In the genomic region with DNA sequence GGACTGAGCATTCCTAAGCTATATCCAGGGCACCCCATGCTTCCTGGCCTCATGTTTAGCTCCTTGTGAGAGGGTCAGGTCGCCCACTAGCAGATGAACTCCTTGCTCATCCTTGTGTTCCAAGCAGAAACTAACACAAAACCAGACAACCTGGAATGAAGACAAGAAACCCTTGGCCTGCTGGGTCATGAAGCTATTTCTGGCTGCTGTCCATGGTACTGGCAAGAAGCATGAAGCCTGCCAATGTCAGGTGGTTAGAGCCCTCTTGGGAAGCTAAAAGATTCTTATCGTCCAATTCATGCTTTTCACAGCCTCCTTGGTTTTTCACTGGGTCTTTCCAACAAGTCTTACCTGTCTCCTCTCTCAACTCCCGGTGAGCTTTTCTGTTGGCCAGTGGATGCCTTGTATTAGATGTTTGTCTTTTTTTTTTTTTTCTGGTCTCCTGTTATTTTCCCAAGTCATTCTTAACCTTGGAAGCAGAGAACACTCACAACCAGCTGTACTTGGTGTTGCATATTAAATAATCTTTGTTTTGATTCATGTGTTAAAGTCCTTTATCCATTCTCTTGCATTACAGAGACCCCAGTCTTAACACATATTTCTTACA, we compare ENCODE assay signal across 8 cellular contexts.
A peak's percentile ranks its signal among the peaks of the same experiment; 100 is the strongest.
DNase-seq lines count a peak whose midpoint lies in the region; ATAC-seq, FAIRE-seq and TF ChIP-seq lines count a peak whose summit lies in the region.

No MANE protein-coding gene starts in this region.

- no peaks in the 10 kb centered on the region for H3K79me2 ChIP-seq in neural cell (replicated peaks; ENCODE audit: insufficient read depth, low read length)

- no peak for TF ChIP-seq POLR2A in NB4 (IDR thresholded peaks at IDR 0.05; ENCODE audit: extremely low read depth, insufficient read length)

- H3K9me2 ChIP-seq in neural cell (ENCODE audit: insufficient read depth, low read length), result no peaks in the 10 kb centered on the region

- TF ChIP-seq CTCF in NB4 (IDR thresholded peaks at IDR 0.05; ENCODE audit: low read depth, low read length) (no peak), bronchial epithelial cell (IDR thresholded peaks at IDR 0.05; ENCODE audit: insufficient read depth, low read length, severe bottlenecking) (no peak), neural cell (IDR thresholded peaks at IDR 0.05; ENCODE audit: poor library complexity, severe bottlenecking) (no peak)

- no peak for FAIRE-seq in bronchial epithelial cell (lab: Jason Lieb, UNC)

- no peak for TF ChIP-seq RAD21 in neural cell (conservative IDR thresholded peaks at IDR 0.05)

- no peak for TF ChIP-seq EP300 in neural cell (conservative IDR thresholded peaks at IDR 0.05; ENCODE audit: poor library complexity, severe bottlenecking)

- no peaks in the 10 kb centered on the region for H3K9me3 ChIP-seq in neural cell (ENCODE audit: low read length)

- H3K36me3 ChIP-seq in bronchial epithelial cell (ENCODE audit: control insufficient read depth, insufficient read depth, low read length) (no peaks in the 10 kb centered on the region), neural cell (ENCODE audit: insufficient read depth, low read length) (no peaks in the 10 kb centered on the region)

- DNase-seq in ELR (ENCODE audit: low read depth) (peak; percentile 56), NB4 (ENCODE audit: low read depth) (peak; percentile 53), bronchial epithelial cell (ENCODE audit: low read depth) (peak; percentile 39), NCI-H524 treated with DMSO at 0.1 percent for 48 hours (lab: John Stamatoyannopoulos, UW) (no peak), cortex of kidney (lab: John Stamatoyannopoulos, UW) (no peak), HCEC 1CT (no peak)

- H3F3A ChIP-seq in neural cell (ENCODE audit: insufficient read depth, low read length, poor library complexity, severe bottlenecking), result no peaks in the 10 kb centered on the region

- H3K27me3 ChIP-seq in bronchial epithelial cell (ENCODE audit: control insufficient read depth, insufficient read depth, low read length), result peaks cover 2% of the 10 kb centered on the region
- H3K27me3 ChIP-seq in neural cell (ENCODE audit: insufficient read depth, low read depth, low read length), result no peaks in the 10 kb centered on the region

- ATAC-seq in HG02970 (IDR thresholded peaks at IDR 0.05; ENCODE audit: low FRiP score, unreplicated experiment), result no peak

- no peak overlapping the region for H3K9ac ChIP-seq in neural cell (ENCODE audit: low read length)

- H4K20me1 ChIP-seq in neural cell (ENCODE audit: insufficient read depth), result no peaks in the 10 kb centered on the region

- H3K4me2 ChIP-seq in neural cell (ENCODE audit: low read length), result no peak overlapping the region

- H2AFZ ChIP-seq in neural cell (ENCODE audit: low read depth, low read length), result no peak overlapping the region

- no peak overlapping the region for H3K27ac ChIP-seq in neural cell (ENCODE audit: low read length)

- H3K4me3 ChIP-seq in NB4 (ENCODE audit: low read depth, low read length) (no peak overlapping the region), bronchial epithelial cell (ENCODE audit: low read depth, low read length) (no peak overlapping the region), neural cell (ENCODE audit: low read length) (no peak overlapping the region)

TF ChIP-seq in neural cell, 6 proteins besides CTCF, POLR2A, EP300 and RAD21:
- TF ChIP-seq, protein P1, sequence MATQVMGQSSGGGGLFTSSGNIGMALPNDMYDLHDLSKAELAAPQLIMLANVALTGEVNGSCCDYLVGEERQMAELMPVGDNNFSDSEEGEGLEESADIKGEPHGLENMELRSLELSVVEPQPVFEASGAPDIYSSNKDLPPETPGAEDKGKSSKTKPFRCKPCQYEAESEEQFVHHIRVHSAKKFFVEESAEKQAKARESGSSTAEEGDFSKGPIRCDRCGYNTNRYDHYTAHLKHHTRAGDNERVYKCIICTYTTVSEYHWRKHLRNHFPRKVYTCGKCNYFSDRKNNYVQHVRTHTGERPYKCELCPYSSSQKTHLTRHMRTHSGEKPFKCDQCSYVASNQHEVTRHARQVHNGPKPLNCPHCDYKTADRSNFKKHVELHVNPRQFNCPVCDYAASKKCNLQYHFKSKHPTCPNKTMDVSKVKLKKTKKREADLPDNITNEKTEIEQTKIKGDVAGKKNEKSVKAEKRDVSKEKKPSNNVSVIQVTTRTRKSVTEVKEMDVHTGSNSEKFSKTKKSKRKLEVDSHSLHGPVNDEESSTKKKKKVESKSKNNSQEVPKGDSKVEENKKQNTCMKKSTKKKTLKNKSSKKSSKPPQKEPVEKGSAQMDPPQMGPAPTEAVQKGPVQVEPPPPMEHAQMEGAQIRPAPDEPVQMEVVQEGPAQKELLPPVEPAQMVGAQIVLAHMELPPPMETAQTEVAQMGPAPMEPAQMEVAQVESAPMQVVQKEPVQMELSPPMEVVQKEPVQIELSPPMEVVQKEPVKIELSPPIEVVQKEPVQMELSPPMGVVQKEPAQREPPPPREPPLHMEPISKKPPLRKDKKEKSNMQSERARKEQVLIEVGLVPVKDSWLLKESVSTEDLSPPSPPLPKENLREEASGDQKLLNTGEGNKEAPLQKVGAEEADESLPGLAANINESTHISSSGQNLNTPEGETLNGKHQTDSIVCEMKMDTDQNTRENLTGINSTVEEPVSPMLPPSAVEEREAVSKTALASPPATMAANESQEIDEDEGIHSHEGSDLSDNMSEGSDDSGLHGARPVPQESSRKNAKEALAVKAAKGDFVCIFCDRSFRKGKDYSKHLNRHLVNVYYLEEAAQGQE (IDR thresholded peaks at IDR 0.05; ENCODE audit: borderline replicate concordance), result peak; percentile 38
- no peak for TF ChIP-seq MXI1 (conservative IDR thresholded peaks at IDR 0.05; ENCODE audit: poor library complexity, severe bottlenecking)
- TF ChIP-seq POLR2AphosphoS5 (IDR thresholded peaks at IDR 0.05), result no peak
- TF ChIP-seq TAF1 (IDR thresholded peaks at IDR 0.05; ENCODE audit: low read depth), result no peak

Comparison
In these comparisons a context has a peak if more than half of its experiments do, and no peak if none do; other contexts are left out.
1. DNase-seq: peak in ELR (single experiment), NB4 (single experiment) and bronchial epithelial cell (single experiment); none in NCI-H524 treated with DMSO at 0.1 percent for 48 hours (single experiment), cortex of kidney (single experiment) and HCEC 1CT (single experiment).